Comparison of ENCODE assay signal across 13 cellular contexts in the genomic region with DNA sequence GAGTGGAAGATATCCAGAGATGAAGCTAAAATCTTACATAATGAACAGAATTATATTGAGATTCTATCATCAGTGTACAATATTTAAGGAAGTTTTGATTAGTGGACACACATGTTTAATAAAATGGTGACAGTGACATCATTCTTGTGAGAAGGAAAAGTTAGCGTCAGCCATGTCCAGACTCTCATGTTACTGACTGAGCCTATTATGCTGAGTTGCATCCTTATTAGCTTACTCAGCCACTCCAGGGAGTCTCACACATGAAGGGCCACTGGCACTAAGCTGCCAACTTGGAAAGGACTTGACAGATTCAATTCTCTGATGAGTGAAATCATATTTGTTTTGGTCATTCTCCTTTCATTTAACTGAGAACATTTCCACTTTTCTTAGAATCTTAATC.
DNase-seq lines count a peak whose midpoint lies in the region; ATAC-seq and TF ChIP-seq lines count a peak whose summit lies in the region.
"Had no signal": no experiment of that assay in that cellular context is flagged by ENCODE, and none has a peak within 500 bp of the region (broad histone marks: within the 10 kb centered on the region; RNA-seq: fewer than 3 reads in every experiment).

No MANE protein-coding gene starts in this region.

- peaks cover 7 to 44% (median 28%) of the 10 kb centered on the region in 3 donors for H3K4me1 Mint-ChIP-seq in IgD-negative memory B cell
- H3K4me1 Mint-ChIP-seq in CD8-positive, alpha-beta memory T cell, result no peaks in the 10 kb centered on the region

- H3K4me3 Mint-ChIP-seq in IgD-negative memory B cell, result no peak overlapping the region
- no peak overlapping the region for H3K4me3 Mint-ChIP-seq in CD8-positive, alpha-beta memory T cell

- no peaks in the 10 kb centered on the region for H3K27me3 Mint-ChIP-seq in IgD-negative memory B cell
- H3K27me3 Mint-ChIP-seq in CD8-positive, alpha-beta memory T cell, result no peaks in the 10 kb centered on the region

- no peak overlapping the region for H3K27ac ChIP-seq in lung (ENCODE audit: low read depth in 1 of 2, low read length in 1 of 2)
- H3K27ac ChIP-seq in right cardiac atrium (ENCODE audit: low read length), result no peak overlapping the region
- no peak overlapping the region for H3K27ac ChIP-seq in CD8-positive, alpha-beta memory T cell (ENCODE audit: low read depth, low read length)
- H3K27ac ChIP-seq: ovary had no signal

- ATAC-seq in lung (ENCODE audit: insufficient read depth, low FRiP score) (peak; percentile 62), right cardiac atrium (no peak)

- peak; percentile 48 for DNase-seq in AG10803 (ENCODE audit: low read depth)
- peak; percentile 85 for DNase-seq in astrocyte of the hippocampus (ENCODE audit: low read depth, low spot score)
- DNase-seq in lung (ENCODE audit: low spot score), result no peak
- DNase-seq in T1000 (lab: John Stamatoyannopoulos, UW), result no peak
- no peak for DNase-seq in right cardiac atrium
- DNase-seq in CD8-positive, alpha-beta memory T cell, result no peak
- DNase-seq in OCI-M2 (lab: John Stamatoyannopoulos, UW; ENCODE audit: unreplicated experiment), result no peak
- DNase-seq: activated CD4-positive, CD25-positive, alpha-beta regulatory T cell; effector memory CD4-positive, alpha-beta T cell; NCI-H524 treated with DMSO at 0.1 percent for 48 hours; ovary; stimulated activated CD4-positive, alpha-beta T cell treated with anti-CD3 and anti-CD28 coated beads, Interleukin-15, amount 100 ng/mL, for 24 hours had no signal

- H3K27me3 ChIP-seq in lung (ENCODE audit: control insufficient read depth, insufficient read depth), result no peaks in the 10 kb centered on the region
- no peaks in the 10 kb centered on the region for H3K27me3 ChIP-seq in right cardiac atrium (ENCODE audit: control insufficient read depth, insufficient read depth)
- H3K27me3 ChIP-seq in CD8-positive, alpha-beta memory T cell (ENCODE audit: insufficient read depth, low read length, poor library complexity, severe bottlenecking), result no peaks in the 10 kb centered on the region
- H3K27me3 ChIP-seq: ovary had no signal

- CTCF ChIA-PET in CD8-positive, alpha-beta memory T cell (lab: Charles Lee), result no interaction called here

- H3K4me3 ChIP-seq in AG10803 (ENCODE audit: low read length), result no peak overlapping the region
- H3K4me3 ChIP-seq in lung, result no peak overlapping the region
- H3K4me3 ChIP-seq in right cardiac atrium (ENCODE audit: low read length), result no peak overlapping the region
- H3K4me3 ChIP-seq in CD8-positive, alpha-beta memory T cell (ENCODE audit: low read length), result no peak overlapping the region
- H3K4me3 ChIP-seq: ovary had no signal

- H3K36me3 Mint-ChIP-seq in IgD-negative memory B cell, result peaks cover 12% of the 10 kb centered on the region
- H3K36me3 Mint-ChIP-seq in CD8-positive, alpha-beta memory T cell, result no peaks in the 10 kb centered on the region

- 62 to 81% methylated on average over 1 of the region's 1 CpG for WGBS in lung, 2 donors
- WGBS in right cardiac atrium, result 60% methylated on average over 1 of the region's 1 CpG

- POLR2A ChIA-PET in CD8-positive, alpha-beta memory T cell (lab: Charles Lee), result no interaction called here

- H3K9me3 ChIP-seq in lung (ENCODE audit: control insufficient read depth in 2 of 2, insufficient read depth in 1 of 2, low read length in 1 of 2) (peaks cover 0 to 2% of the 10 kb centered on the region in 2 donors), right cardiac atrium (ENCODE audit: control insufficient read depth, low read length) (no peaks in the 10 kb centered on the region)
- no peaks in the 10 kb centered on the region for H3K9me3 ChIP-seq in CD8-positive, alpha-beta memory T cell (ENCODE audit: low read length)
- H3K9me3 ChIP-seq: ovary had no signal

- no peaks in the 10 kb centered on the region for H3K36me3 ChIP-seq in lung (ENCODE audit: control insufficient read depth in 2 of 2, insufficient read depth in 2 of 2, low read length in 2 of 2)
- no peaks in the 10 kb centered on the region for H3K36me3 ChIP-seq in CD8-positive, alpha-beta memory T cell (ENCODE audit: insufficient read depth, low read length)
- H3K36me3 ChIP-seq: ovary had no signal

- peak overlapping the region in 2 of 3 donors; percentile 4 to 23 for H3K27ac Mint-ChIP-seq in IgD-negative memory B cell
- H3K27ac Mint-ChIP-seq in CD8-positive, alpha-beta memory T cell, result no peak overlapping the region

- intact Hi-C loops in right cardiac atrium (cut with DNase I), result no loop called here

- H3K9me3 Mint-ChIP-seq in IgD-negative memory B cell, result peaks cover 0 to 4% (median 0%) of the 10 kb centered on the region in 3 donors
- peaks cover 0 to 2% (median 0%) of the 10 kb centered on the region in 5 donors for H3K9me3 Mint-ChIP-seq in CD8-positive, alpha-beta memory T cell

- no peak for TF ChIP-seq CTCF in AG10803 (conservative IDR thresholded peaks at IDR 0.05; ENCODE audit: low read length)
- TF ChIP-seq CTCF in lung (IDR thresholded peaks at IDR 0.05; ENCODE audit: control extremely low read depth, extremely low read depth), result no peak

- H3K4me1 ChIP-seq in lung (ENCODE audit: control insufficient read depth in 2 of 2, insufficient read depth in 2 of 2, low read length in 2 of 2) (no peaks in the 10 kb centered on the region), right cardiac atrium (ENCODE audit: control insufficient read depth, insufficient read depth, low read length) (no peaks in the 10 kb centered on the region)
- H3K4me1 ChIP-seq in CD8-positive, alpha-beta memory T cell (ENCODE audit: insufficient read depth, low read length), result no peaks in the 10 kb centered on the region

Comparison
In these comparisons a context has a peak if more than half of its experiments do, and no peak if none do; other contexts are left out.
1. DNase-seq: peak in AG10803 (single experiment) and astrocyte of the hippocampus (single experiment); none in lung (single experiment), T1000 (single experiment), right cardiac atrium (0 of 3), CD8-positive, alpha-beta memory T cell (0 of 5) and OCI-M2 (single experiment).
2. H3K27ac Mint-ChIP-seq: peak in IgD-negative memory B cell (2 of 3); none in CD8-positive, alpha-beta memory T cell (0 of 8).